Comparison of ENCODE assay signal across 2 cellular contexts in genomic region chr1:248569044-248569443, GRCh38. TPM values are rescaled to one million over a fixed set of nuclear protein-coding genes. Genes with fewer than 3 reads are reported as not detected.
"Had no signal": no experiment of that assay in that cellular context is flagged by ENCODE, and none has a peak within 500 bp of the region (broad histone marks: within the 10 kb centered on the region; RNA-seq: fewer than 3 reads in every experiment).

No MANE protein-coding gene starts in this region.

RNA-seq across cellular contexts. Expression of gene OR2T34, which starts 5.5 kb away (rescaled TPM):
- polyA plus RNA-seq: adipose tissue, cardiac muscle cell had no signal

RNA-seq across cellular contexts. Expression of gene OR2T29, which starts 6.5 kb away (rescaled TPM):
- polyA plus RNA-seq: adipose tissue, cardiac muscle cell had no signal

RNA-seq across cellular contexts. Expression of gene OR2T10, which starts 28.5 kb away (rescaled TPM):
- polyA plus RNA-seq: adipose tissue, cardiac muscle cell had no signal
